In the genomic region with DNA sequence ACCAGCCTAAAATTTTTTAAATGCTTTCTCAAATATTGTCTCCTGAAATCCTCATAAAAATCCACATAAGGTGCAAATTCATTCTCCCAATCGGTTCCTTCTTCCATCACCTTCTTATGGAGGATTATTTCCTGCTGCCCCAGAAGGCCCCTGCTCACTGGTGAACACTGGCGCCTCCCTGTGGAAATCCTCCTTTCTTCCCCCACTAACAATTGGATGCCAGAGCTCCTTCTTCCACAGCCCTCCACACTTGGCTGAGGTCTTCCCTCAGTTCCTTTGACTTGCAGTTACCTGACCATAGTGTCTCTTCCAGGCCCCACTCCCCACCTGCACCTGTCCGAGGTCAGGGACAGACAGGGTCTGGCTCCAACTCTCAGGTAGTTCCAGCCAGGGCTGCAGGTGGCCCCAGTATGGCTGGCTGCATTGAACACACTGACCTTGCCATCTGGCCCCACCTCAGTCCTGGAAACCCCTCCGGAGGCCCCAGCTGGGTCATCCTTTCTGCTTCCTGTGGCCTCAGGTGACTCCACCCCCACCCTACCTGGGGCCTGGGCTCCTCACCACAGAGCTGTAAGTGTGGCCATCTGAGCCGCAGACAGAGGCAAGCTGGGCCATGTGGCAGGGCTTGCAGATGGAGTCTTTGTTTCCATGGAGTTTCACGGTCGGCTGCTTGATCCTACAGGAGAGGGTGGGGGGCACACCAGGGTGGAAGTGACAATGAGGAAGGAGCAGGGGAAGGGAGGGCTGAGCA, we compare ENCODE assay signal across 10 cellular contexts. TPM values are rescaled to one million over a fixed set of nuclear protein-coding genes. Genes with fewer than 3 reads are reported as not detected.
DNase-seq lines count a peak whose midpoint lies in the region; ATAC-seq, FAIRE-seq and TF ChIP-seq lines count a peak whose summit lies in the region.
"Had no signal": no experiment of that assay in that cellular context is flagged by ENCODE, and none has a peak within 500 bp of the region (broad histone marks: within the 10 kb centered on the region; RNA-seq: fewer than 3 reads in every experiment).

No MANE protein-coding gene starts in this region.

- TF ChIP-seq EP300 in HepG2 (IDR thresholded peaks at IDR 0.05; ENCODE audit: low read depth in 2 of 2, low read length in 2 of 2) (no peak), HepG2 (CRISPR knock-in tag; IDR thresholded peaks at IDR 0.05; ENCODE audit: borderline replicate concordance) (no peak), H1 (IDR thresholded peaks at IDR 0.05; ENCODE audit: borderline replicate concordance in 1 of 2, low read depth in 2 of 2, low read length in 2 of 2) (no peak)

- no peak overlapping the region for H2AK5ac ChIP-seq in H1 (ENCODE audit: low read depth, low read length)

- H2BK12ac ChIP-seq in H1 (ENCODE audit: low read depth, low read length), result 0 out of 2 replicates have a peak overlapping the region, but pooled peaks have one; percentile 27

- H3K4ac ChIP-seq in H1 (replicated peaks; ENCODE audit: insufficient read length, low read depth, low read length), result peak overlapping the region; percentile 57

- no peak for TF ChIP-seq POLR2A in HepG2 (IDR thresholded peaks at IDR 0.05; ENCODE audit: insufficient read depth in 1 of 2, low read depth in 2 of 2, low read length in 2 of 2)
- TF ChIP-seq POLR2A in right lobe of liver (IDR thresholded peaks at IDR 0.05), result no peak
- TF ChIP-seq POLR2A in H1 (IDR thresholded peaks at IDR 0.05; ENCODE audit: control extremely low read depth in 1 of 2, low read depth in 2 of 2, low read length in 2 of 2), result no peak

- no peak overlapping the region for H2BK5ac ChIP-seq in H1 (ENCODE audit: low read depth, low read length)

- POLR2A ChIA-PET in HepG2 (lab: Yijun Ruan, JAX), result interaction anchor here (0.8 to 1.0 kb wide), 2 partner anchors 106 to 114 kb away, joined by 3 to 4 read pairs; partner anchors contain the start of gene CHST3
- POLR2A ChIA-PET in H1 (lab: Charles Lee; ENCODE audit: partially characterized antibody), result interaction anchor here (0.6 to 1.3 kb wide), 5 partner anchors 9 to 225 kb away, joined by 3 read pairs; no protein-coding TSS in a partner anchor

- no peaks in the 10 kb centered on the region for H4K20me1 ChIP-seq in HepG2 (ENCODE audit: insufficient read depth, low read length)
- no peaks in the 10 kb centered on the region for H4K20me1 ChIP-seq in H1 (replicated peaks in 1 of 2; ENCODE audit: control insufficient read depth in 1 of 2, insufficient read depth in 2 of 2, low read length in 2 of 2)

- in situ Hi-C loops in HepG2 (cut with HindIII; ENCODE audit: extremely low pct_ligation_motif_present, low pct_unique_long_range_greater_than_20kb), result no loop called here

- no peak overlapping the region for H2BK120ac ChIP-seq in H1 (replicated peaks; ENCODE audit: low read depth, low read length)

- no peak overlapping the region; a peak in 1 of 6 replicates for H3K4me3 ChIP-seq in HepG2 (replicated peaks in 1 of 3; ENCODE audit: insufficient read depth in 1 of 3, low read depth in 2 of 3, low read length in 3 of 3)
- H3K4me3 ChIP-seq in right lobe of liver, result no peak overlapping the region
- no peak overlapping the region for H3K4me3 ChIP-seq in H1 (ENCODE audit: extremely low read depth in 1 of 4, insufficient read depth in 2 of 4, low read depth in 3 of 4, low read length in 4 of 4)
- H3K4me3 ChIP-seq: upper lobe of right lung had no signal

- peak overlapping the region; percentile 39 for H3K4me2 ChIP-seq in HepG2 (ENCODE audit: low read depth, low read length)
- no peak overlapping the region for H3K4me2 ChIP-seq in H1 (ENCODE audit: insufficient read depth in 1 of 2, low read depth in 2 of 2, low read length in 2 of 2)

- TF ChIP-seq RAD21 in HepG2 (CRISPR knock-in tag; IDR thresholded peaks at IDR 0.05), result no peak; the same call in 1 of the 2 replicates
- peak; percentile 59 to 65 for TF ChIP-seq RAD21 in H1 (IDR thresholded peaks at IDR 0.05 in 1 of 2, conservative IDR thresholded peaks at IDR 0.05 in 1 of 2; ENCODE audit: low read depth in 2 of 2, low read length in 2 of 2)

- H3K23me2 ChIP-seq in H1 (ENCODE audit: low read depth, low read length), result no peaks in the 10 kb centered on the region

- H2AFZ ChIP-seq in HepG2 (ENCODE audit: low read length) (no peak overlapping the region), H1 (ENCODE audit: low read length) (no peak overlapping the region; the same call in 1 of the 2 replicates)

- H3K36me3 ChIP-seq in HepG2 (replicated peaks in 1 of 2; ENCODE audit: control insufficient read depth in 1 of 2, insufficient read depth in 2 of 2, low read length in 2 of 2), result no peaks in the 10 kb centered on the region
- H3K36me3 ChIP-seq in right lobe of liver, result no peaks in the 10 kb centered on the region
- H3K36me3 ChIP-seq in H1 (ENCODE audit: control insufficient read depth in 2 of 4, insufficient read depth in 4 of 4, low read length in 3 of 4), result no peaks in the 10 kb centered on the region
- H3K36me3 ChIP-seq: upper lobe of right lung had no signal

- WGBS in HepG2 (ENCODE audit: low lambda C conversion rate), result 39% methylated on average over 7 of the region's 7 CpGs
- WGBS in right lobe of liver (ENCODE audit: insufficient coverage, low coverage, low lambda C conversion rate, missing lambda C conversion rate), result 100% methylated on average over 3 of the region's 7 CpGs
- WGBS in H1 (ENCODE audit: extremely low coverage in 1 of 2, insufficient coverage in 1 of 2, insufficient read length in 1 of 2, insufficient replicate concordance in 2 of 2, low coverage in 1 of 2, low lambda C conversion rate in 2 of 2, missing lambda C conversion rate in 1 of 2), 2 experiments, result 82% methylated on average over 7 of the region's 7 CpGs; no CpG with 5 or more reads in 1 of the 2 experiments

- H3K79me2 ChIP-seq in HepG2 (ENCODE audit: insufficient read depth, low read length), result no peaks in the 10 kb centered on the region
- H3K79me2 ChIP-seq in H1 (ENCODE audit: control insufficient read depth in 1 of 2, insufficient read depth in 2 of 2, low read length in 2 of 2), result no peaks in the 10 kb centered on the region

- H3K14ac ChIP-seq in H1 (ENCODE audit: insufficient read length), result no peak overlapping the region

- no peak overlapping the region; the same call in 1 of the 2 replicates for H2BK20ac ChIP-seq in H1 (ENCODE audit: low read length)

- TF ChIP-seq CTCF in HepG2 (CRISPR knock-in tag; IDR thresholded peaks at IDR 0.05) (peak; percentile 52), right lobe of liver (IDR thresholded peaks at IDR 0.05) (no peak), H1 (IDR thresholded peaks at IDR 0.05; ENCODE audit: control extremely low read depth in 1 of 3, insufficient read depth in 1 of 3, low read depth in 1 of 3, low read length in 3 of 3) (peak; percentile 51 to 59 (median 59))

- peak overlapping the region; percentile 95; the same call in 1 of the 2 replicates for H2BK15ac ChIP-seq in H1 (ENCODE audit: low read length)

- no TSS peak for BruUV-seq in HepG2 (replicated peaks; lab: Mats Ljungman, UMichigan)

- H3K27me3 ChIP-seq in HepG2 (ENCODE audit: control insufficient read depth in 1 of 2, insufficient read depth in 2 of 2, low read length in 2 of 2) (peaks cover 0 to 23% of the 10 kb centered on the region in 2 experiments; a peak in 4 of 5 replicates), right lobe of liver (no peaks in the 10 kb centered on the region), H1 (replicated peaks in 1 of 4; ENCODE audit: control insufficient read depth in 3 of 4, extremely low read depth in 1 of 4, insufficient read depth in 3 of 4, low read length in 3 of 4) (no peaks in the 10 kb centered on the region)
- H3K27me3 ChIP-seq: upper lobe of right lung had no signal

- CTCF ChIA-PET in HepG2 (lab: Yijun Ruan, JAX; ENCODE audit: low intra/inter-chr PET ratio, low total read pairs) (interaction anchor here (0.9 kb wide), 1 partner anchor 21 kb away, joined by 3 read pairs; no protein-coding TSS in a partner anchor), H1 (lab: Charles Lee; ENCODE audit: partially characterized antibody) (interaction anchor here (0.6 to 10.2 kb wide), 25 partner anchors 9 to 264 kb away, joined by 3 to 100 read pairs (median 4); partner anchors contain the start of gene SPOCK2)

- H3K9me3 ChIP-seq in HepG2 (ENCODE audit: low read length), result no peaks in the 10 kb centered on the region
- H3K9me3 ChIP-seq in right lobe of liver, result no peaks in the 10 kb centered on the region
- no peaks in the 10 kb centered on the region for H3K9me3 ChIP-seq in H1 (ENCODE audit: insufficient read depth in 2 of 2, low read depth in 1 of 2, low read length in 1 of 2)
- H3K9me3 ChIP-seq: upper lobe of right lung had no signal

- no peak overlapping the region for H4K91ac ChIP-seq in H1 (replicated peaks; ENCODE audit: insufficient read length, low read length)

- H3K23ac ChIP-seq in H1 (ENCODE audit: insufficient read length), result no peak overlapping the region

- H3K56ac ChIP-seq in H1 (replicated peaks; ENCODE audit: insufficient read length, low read depth, low read length), result no peak overlapping the region

- H3K18ac ChIP-seq in H1 (ENCODE audit: extremely low read depth, low read length), result peak overlapping the region; percentile 6; the same call in 1 of the 2 replicates

- H3K27ac ChIP-seq in HepG2 (ENCODE audit: extremely low read length, insufficient read depth, low read length), result no peak overlapping the region
- no peak overlapping the region for H3K27ac ChIP-seq in right lobe of liver
- 0 out of 2 replicates have a peak overlapping the region, but pooled peaks have one; percentile 11 for H3K27ac ChIP-seq in H1 (ENCODE audit: low read depth, low read length)
- H3K27ac ChIP-seq: upper lobe of right lung had no signal

- H3K9ac ChIP-seq in HepG2 (ENCODE audit: insufficient read depth, low read depth, low read length) (no peak overlapping the region), H1 (replicated peaks in 1 of 4; ENCODE audit: extremely low read depth in 1 of 4, low read depth in 3 of 4, low read length in 3 of 4) (no peak overlapping the region)

- FAIRE-seq in HepG2 (lab: Jason Lieb, UNC) (peak; percentile 55), H1 (lab: Jason Lieb, UNC) (no peak), HTR-8/SVneo (lab: Jason Lieb, UNC) (no peak)

- intact Hi-C loops in HepG2 (cut with micrococcal nuclease; ENCODE audit: unreplicated experiment) (no loop called here), right lobe of liver (cut with DNase I) (no loop called here)

- H3K4me1 ChIP-seq in HepG2 (ENCODE audit: insufficient read depth, low read length), result peaks cover 68% of the 10 kb centered on the region
- peaks cover 0 to 8% (median 2%) of the 10 kb centered on the region in 4 donors for H3K4me1 ChIP-seq in right lobe of liver
- H3K4me1 ChIP-seq in H1 (replicated peaks in 1 of 4; ENCODE audit: control insufficient read depth in 3 of 4, insufficient read depth in 4 of 4, low read length in 3 of 4), result peaks cover 0 to 3% (median 0%) of the 10 kb centered on the region in 4 experiments; a peak in 2 of 7 replicates

- ATAC-seq in HepG2 (no peak), right lobe of liver (no peak), HG02970 (IDR thresholded peaks at IDR 0.05; ENCODE audit: low FRiP score, unreplicated experiment) (no peak)
- ATAC-seq: upper lobe of right lung had no signal

- H3K79me1 ChIP-seq in H1 (ENCODE audit: low read depth, low read length), result no peaks in the 10 kb centered on the region

- no peak overlapping the region for H4K8ac ChIP-seq in H1 (ENCODE audit: extremely low read depth, insufficient read depth, low read length)

- no peak for DNase-seq in HepG2 (ENCODE audit: low spot score)
- DNase-seq in right lobe of liver, result no peak
- peak; percentile 92 for DNase-seq in NCI-H2171 treated with DMSO at 0.1 percent for 48 hours (lab: John Stamatoyannopoulos, UW)
- DNase-seq in H1 (ENCODE audit: low read depth in 1 of 2, low spot score in 2 of 2), result peak in 1 of 2 experiments; percentile 67
- no peak for DNase-seq in HTR-8/SVneo (ENCODE audit: insufficient read length, low spot score)
- no peak for DNase-seq in activated gamma-delta T cell treated with Interleukin-2 at 50 U/mL for 16 hours
- DNase-seq in NCI-H1048 (lab: John Stamatoyannopoulos, UW), result no peak
- DNase-seq: activated T-cell treated with anti-CD3 and anti-CD28 coated beads, Interleukin-2, amount 50 U/mL, for 48 hours; upper lobe of right lung had no signal

- no peak overlapping the region for H4K5ac ChIP-seq in H1 (ENCODE audit: insufficient read length, low read depth, low read length)

RNA-seq across cellular contexts. Expression of gene SPOCK2, which starts 18.4 kb away (rescaled TPM):
- total RNA-seq in HepG2 (2016; rRNA removed; fragmentation: Illumina TruSeq; extraction: Trizol) (4.7 and 8.6 TPM in 2 replicates), right lobe of liver (1 to 10 TPM in 4 of 6 experiments, under 1 TPM in 2; 0.72 to 3.0 (median 1.2) TPM)
- total RNA-seq in HepG2 (2016; cell fraction: cytosol; rRNA removed; fragmentation: Illumina TruSeq; extraction: Trizol; ENCODE audit: low read depth), result 1.9 and 2.3 TPM in 2 replicates
- total RNA-seq in HepG2 (2016; cell fraction: insoluble cytoplasmic fraction; rRNA removed; fragmentation: Illumina TruSeq; extraction: Trizol), result 5.6 and 7.5 TPM in 2 replicates
- 4.9 and 6.3 TPM in 2 replicates for total RNA-seq in HepG2 (2016; cell fraction: membrane; rRNA removed; fragmentation: Illumina TruSeq; extraction: Trizol)
- total RNA-seq in HepG2 (2016; cell fraction: nucleus; rRNA removed; fragmentation: Illumina TruSeq; extraction: Trizol), result 4.5 and 7.0 TPM in 2 replicates
- polyA plus RNA-seq in HepG2 (2011; rRNA removed) (30.6 and 49.8 TPM in 2 replicates), H1 (2011; rRNA removed) (1.5 and 2.6 TPM in 2 replicates)
- 36.8 and 39.8 TPM in 2 replicates for polyA plus RNA-seq in HepG2 (2011; cell fraction: cytosol; rRNA removed)
- 38.0 and 46.6 TPM in 2 replicates for polyA plus RNA-seq in HepG2 (2011; cell fraction: nucleus; rRNA removed)
- polyA plus RNA-seq in HepG2 (2012), result 3.4 and 5.3 TPM in 2 replicates
- 2.4 and 2.5 TPM in 2 replicates for polyA plus RNA-seq in HepG2 (2016; cell fraction: cytosol; fragmentation: Illumina TruSeq; extraction: Trizol; ENCODE audit: low read depth)
- 4.6 and 4.7 TPM in 2 replicates for polyA plus RNA-seq in HepG2 (2016; cell fraction: insoluble cytoplasmic fraction; fragmentation: Illumina TruSeq; extraction: Trizol; ENCODE audit: low read depth)
- 3.8 and 5.6 TPM in 2 replicates for polyA plus RNA-seq in HepG2 (2016; cell fraction: membrane; fragmentation: Illumina TruSeq; extraction: Trizol; ENCODE audit: low read depth)
- polyA plus RNA-seq in HepG2 (2016; cell fraction: nucleus; fragmentation: Illumina TruSeq; extraction: Trizol; ENCODE audit: insufficient read depth, low read depth), result 12.2 and 13.8 TPM in 2 replicates
- 2.5 and 69.1 TPM in 2 replicates for polyA minus RNA-seq in HepG2 (2011; rRNA and poly(A)+ RNA removed; ENCODE audit: low replicate concordance)
- 20.4 and 35.1 TPM in 2 replicates for polyA minus RNA-seq in HepG2 (2011; cell fraction: cytosol; rRNA and poly(A)+ RNA removed)
- polyA minus RNA-seq in HepG2 (2011; cell fraction: nucleus; rRNA and poly(A)+ RNA removed), result 8.9 and 15.5 TPM in 2 replicates
- total RNA-seq in H1 (2021; fragmentation: NEBNext Ultra II Directional; extraction: Animal tissue kit (Norgen Biotek cat#: 25700)), result 1.6 and 1.9 TPM in 2 replicates
- polyA plus RNA-seq in H1 (2011; cell fraction: cytosol; rRNA removed), result 2.2 TPM
- polyA plus RNA-seq in H1 (2011; cell fraction: nucleus; rRNA removed), result 2.9 TPM
- polyA plus RNA-seq in H1 (2012, experiment 1 of 2), result 0.66 to 1.3 TPM (median 0.98 TPM) in 4 replicates
- 0.63 TPM for polyA plus RNA-seq in H1 (2012, experiment 2 of 2)
- 2.2 TPM for polyA plus RNA-seq in H1 (2013, experiment 1 of 2)
- polyA plus RNA-seq in H1 (2013, experiment 2 of 2), result 2.1 TPM
- polyA minus RNA-seq in H1 (2011; rRNA and poly(A)+ RNA removed), result 1.1 TPM in 2 replicates
- polyA minus RNA-seq in H1 (2011; cell fraction: cytosol; rRNA and poly(A)+ RNA removed), result 0.73 TPM
- 2.9 TPM for polyA minus RNA-seq in H1 (2011; cell fraction: nucleus; rRNA and poly(A)+ RNA removed)

Comparison
In these comparisons a context has a peak if more than half of its experiments do, and no peak if none do; other contexts are left out.
1. CTCF ChIP-seq: peak in HepG2 (single experiment) and H1 (3 of 3); none in right lobe of liver (0 of 4).
2. Of the 41 proteins assayed by ChIP-seq in both HepG2 and H1: peak only in HepG2: MAX and RXRA; only in H1: RAD21; in both: CTCF; in neither: 36; mixed calls (peak in some experiments, not most) for 1.